Comparison of ENCODE assay signal across 9 cellular contexts in genomic region chr1:28572891-28573290, GRCh38. TPM values are rescaled to one million over a fixed set of nuclear protein-coding genes. Genes with fewer than 3 reads are reported as not detected.
DNase-seq lines count a peak whose midpoint lies in the region; ATAC-seq and TF ChIP-seq lines count a peak whose summit lies in the region.
"Not testable (repeated sequence)": the region's sequence is repeated elsewhere in the genome, so short reads cannot be mapped to it uniquely, and the experiment has no call there.
"Had no signal": no experiment of that assay in that cellular context is flagged by ENCODE, and none has a peak within 500 bp of the region (broad histone marks: within the 10 kb centered on the region; RNA-seq: fewer than 3 reads in every experiment).

No MANE protein-coding gene starts in this region.

- TF ChIP-seq POLR2A in NB4 (IDR thresholded peaks at IDR 0.05; ENCODE audit: extremely low read depth, insufficient read length); adrenal gland (IDR thresholded peaks at IDR 0.05): not testable (repeated sequence)

- DNase-seq in GM03348 (ENCODE audit: low spot score) (peak; percentile 42), HT1080 (ENCODE audit: low read depth) (peak; percentile 36), NB4 (ENCODE audit: low read depth) (peak; percentile 13), adrenal gland (peak in 4 of 7 donors; percentile 26 to 49 (median 40)), cardiac fibroblast (ENCODE audit: low read depth in 2 of 2) (peak; percentile 81 to 89), fibroblast of mammary gland (ENCODE audit: low read depth) (peak; percentile 84), foreskin keratinocyte (peak; percentile 44 to 67)

- H3K27ac ChIP-seq in ACC112 (ENCODE audit: low read depth, low read length) (peak overlapping the region; percentile 65), foreskin keratinocyte (peak overlapping the region; percentile 9)
- H3K27ac ChIP-seq in adrenal gland: not testable (repeated sequence)

- H2AFZ ChIP-seq in ACC112 (ENCODE audit: low read length, unreplicated experiment): not testable (repeated sequence)

- WGBS in adrenal gland, 4 donors: 84 to 91% (median 89%) methylated on average over 12 of the region's 12 CpGs

- H3K79me2 ChIP-seq in ACC112 (ENCODE audit: control insufficient read depth, insufficient read depth, low read length, unreplicated experiment): not testable (repeated sequence)

- not testable (repeated sequence) for TF ChIP-seq CTCF in NB4 (IDR thresholded peaks at IDR 0.05; ENCODE audit: low read depth, low read length); adrenal gland (IDR thresholded peaks at IDR 0.05); cardiac fibroblast (IDR thresholded peaks at IDR 0.05; ENCODE audit: low read depth, low read length); fibroblast of mammary gland (conservative IDR thresholded peaks at IDR 0.05; ENCODE audit: control insufficient read depth, insufficient read depth, low read depth, low read length); foreskin keratinocyte (conservative IDR thresholded peaks at IDR 0.05)

- not testable (repeated sequence) for H3K9me3 ChIP-seq in adrenal gland (replicated peaks in 1 of 3)

- intact Hi-C loops in adrenal gland (cut with DNase I): not testable (repeated sequence)

- ATAC-seq in foreskin keratinocyte: not testable (repeated sequence)

- H3K4me3 ChIP-seq in ACC112 (ENCODE audit: low read depth, low read length); NB4 (ENCODE audit: low read depth, low read length); adrenal gland; cardiac fibroblast (replicated peaks in 1 of 2; ENCODE audit: low read depth in 2 of 2, low read length in 2 of 2); fibroblast of mammary gland (ENCODE audit: control insufficient read depth, low read depth, low read length): not testable (repeated sequence)

- H3K36me3 ChIP-seq in ACC112 (ENCODE audit: insufficient read depth, low read length) (peaks cover 30% of the 10 kb centered on the region), adrenal gland (replicated peaks in 1 of 2) (peaks cover 0 to 54% of the 10 kb centered on the region in 2 donors)

- H3K27me3 ChIP-seq in ACC112 (ENCODE audit: insufficient read depth, low read length); adrenal gland; foreskin keratinocyte: not testable (repeated sequence)

- H3K4me1 ChIP-seq in ACC112 (ENCODE audit: control insufficient read depth, insufficient read depth, low read length, unreplicated experiment); adrenal gland (replicated peaks in 1 of 2); foreskin keratinocyte: not testable (repeated sequence)

RNA-seq across cellular contexts. Expression of gene RAB42, which starts 19.2 kb away (rescaled TPM):
- not detected in 2 replicates for total RNA-seq in HT1080 (2014; rRNA removed; shearing (Covaris generic))
- not detected in 2 replicates for polyA plus RNA-seq in HT1080 (2015; cell fraction: cytosol; rRNA removed)
- polyA plus RNA-seq in HT1080 (2015; cell fraction: nucleus; rRNA removed): not detected in 2 replicates
- total RNA-seq in adrenal gland (1 to 10 TPM; 2.4 to 7.2 (median 4.1) TPM), foreskin keratinocyte (0.95 and 1.5 TPM in 2 replicates)
- polyA plus RNA-seq in adrenal gland (1 to 10 TPM in 2 of 3 donors, under 1 TPM in 1; 0.46 to 7.1 (median 1.0) TPM), foreskin keratinocyte (0.74 and 1.2 TPM in 2 replicates)
- total RNA-seq: CD4-positive, CD25-positive, alpha-beta regulatory T cell had no signal
- polyA plus RNA-seq: CD4-positive, CD25-positive, alpha-beta regulatory T cell had no signal

RNA-seq across cellular contexts. Expression of gene TRNAU1AP, which starts 20.0 kb away (rescaled TPM):
- 18.9 and 26.4 TPM in 2 replicates for total RNA-seq in HT1080 (2014; rRNA removed; shearing (Covaris generic))
- 10.3 and 12.0 TPM in 2 replicates for polyA plus RNA-seq in HT1080 (2015; cell fraction: cytosol; rRNA removed)
- 14.8 and 18.5 TPM in 2 replicates for polyA plus RNA-seq in HT1080 (2015; cell fraction: nucleus; rRNA removed)
- total RNA-seq in adrenal gland (10 to 100 TPM in 7 of 8 donors, 1 to 10 TPM in 1; 9.5 to 26.0 (median 18.5) TPM), foreskin keratinocyte (27.2 and 27.6 TPM in 2 replicates)
- polyA plus RNA-seq in adrenal gland (10 to 100 TPM; 18.5 to 29.0 (median 22.9) TPM), foreskin keratinocyte (45.4 and 47.9 TPM in 2 replicates)

Comparison
In these comparisons a context has a peak if more than half of its experiments do, and no peak if none do; other contexts are left out.
1. DNase-seq: peak in every context shown above with its lines; median percentile 85 in cardiac fibroblast; 84 in fibroblast of mammary gland; 56 in foreskin keratinocyte; 42 in GM03348; 40 in adrenal gland; 36 in HT1080; 13 in NB4.